14 cellular contexts compared by ENCODE assay signal in the genomic region with DNA sequence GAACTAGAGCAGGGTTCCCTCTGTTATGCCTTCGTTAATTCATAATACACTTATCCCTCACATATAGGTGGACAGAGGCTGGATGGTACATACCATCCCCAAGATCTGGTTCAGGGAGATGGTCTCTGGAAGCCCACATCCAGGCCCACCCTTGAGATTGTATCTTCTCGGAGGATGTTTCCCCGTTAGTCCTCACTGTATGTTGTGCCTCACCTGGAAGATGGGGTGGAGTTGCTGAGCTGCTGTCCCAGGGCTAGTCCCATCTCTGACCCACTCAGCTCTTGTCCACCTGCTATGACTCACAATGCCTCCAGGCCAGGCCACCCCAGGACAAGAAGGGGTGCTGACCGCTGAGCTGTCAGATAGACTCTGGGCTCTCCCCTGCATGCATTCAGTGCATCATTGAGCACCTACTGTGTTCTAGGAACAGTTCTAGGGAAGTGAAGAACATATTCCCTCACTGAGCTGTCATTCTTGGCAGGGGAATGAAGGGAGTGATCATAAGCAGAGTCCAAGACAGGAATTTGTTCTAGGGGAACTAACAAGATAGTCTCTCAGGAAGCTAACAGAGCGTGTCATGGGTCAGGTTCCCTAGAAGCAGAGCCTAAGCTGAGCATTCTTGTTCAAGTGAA. TPM values are rescaled to one million over a fixed set of nuclear protein-coding genes. Genes with fewer than 3 reads are reported as not detected.
DNase-seq lines count a peak whose midpoint lies in the region; ATAC-seq and TF ChIP-seq lines count a peak whose summit lies in the region.
"Had no signal": no experiment of that assay in that cellular context is flagged by ENCODE, and none has a peak within 500 bp of the region (broad histone marks: within the 10 kb centered on the region; RNA-seq: fewer than 3 reads in every experiment).

A gene (minus strand): TSS at position 255 of the 632 bp plus-strand sequence. CDS start 116 bp downstream, at position 139.

- peak; percentile 12 for DNase-seq in MCF 10A (ENCODE audit: unreplicated experiment)
- DNase-seq in breast epithelium (ENCODE audit: low spot score in 2 of 2), result no peak
- no peak for DNase-seq in activated CD4-positive, alpha-beta memory T cell treated with anti-CD3 and anti-CD28 coated beads, Interleukin-2, amount 10 ng/mL, durations not matched to agents 7 days and 5 days
- peak; percentile 39 for DNase-seq in iris pigment epithelial cell (ENCODE audit: low read depth)
- no peak for DNase-seq in suprapubic skin (ENCODE audit: low spot score in 2 of 2)
- DNase-seq in HT-29 (ENCODE audit: low spot score), result no peak
- DNase-seq: BE2C, colonic mucosa, NCI-H524 had no signal

- intact Hi-C loops in MCF 10A (cut with micrococcal nuclease), result no loop called here
- intact Hi-C loops in breast epithelium (cut with DNase I; ENCODE audit: low total_unique reads), result no loop called here

- H3K27ac ChIP-seq in breast epithelium (no peak within 1 kb of the TSS), suprapubic skin (no peak within 1 kb of the TSS)
- H3K27ac ChIP-seq: colonic mucosa, SK-N-MC had no signal

- CTCF ChIA-PET in MCF 10A (lab: Yijun Ruan, JAX), result interaction anchor here (0.7 to 1.7 kb wide), 5 partner anchors 16 to 437 kb away, joined by 3 to 8 read pairs (median 4); no protein-coding TSS in a partner anchor
- CTCF ChIA-PET in activated CD4-positive, alpha-beta memory T cell treated with anti-CD3 and anti-CD28 coated beads, Interleukin-2, amount 10 ng/mL, durations not matched to agents 7 days and 5 days (lab: Charles Lee), result interaction anchor here (1.3 to 1.4 kb wide), 2 partner anchors 8 to 13 kb away, joined by 4 to 5 read pairs; no protein-coding TSS in a partner anchor

- POLR2A ChIA-PET in MCF 10A (lab: Yijun Ruan, JAX), result interaction anchor here (0.7 to 6.6 kb wide), 13 partner anchors 9 to 1609 kb away, joined by 3 to 61 read pairs (median 4); a partner anchor contains a TSS
- POLR2A ChIA-PET in activated CD4-positive, alpha-beta memory T cell treated with anti-CD3 and anti-CD28 coated beads, Interleukin-2, amount 10 ng/mL, durations not matched to agents 7 days and 5 days (lab: Charles Lee), result interaction anchor here (1.0 to 5.6 kb wide), 4 partner anchors 16 to 58 kb away, joined by 3 to 111 read pairs (median 43); a partner anchor contains a TSS

- H3K4me1 ChIP-seq in breast epithelium (peaks cover 0 to 5% of the 10 kb centered on the region in 2 donors), suprapubic skin (peaks cover 30% of the 10 kb centered on the region)

- BruUV-seq in MCF 10A (replicated peaks; lab: Mats Ljungman, UMichigan), result no TSS peak

- H3K27me3 ChIP-seq in breast epithelium (no peaks in the 10 kb centered on the region), suprapubic skin (no peaks in the 10 kb centered on the region)
- H3K27me3 ChIP-seq: BE2C, colonic mucosa had no signal

- 94% methylated on average over 5 of the region's 5 CpGs for WGBS in suprapubic skin

- H3K4me3 ChIP-seq in breast epithelium (no peak within 1 kb of the TSS), suprapubic skin (no peak within 1 kb of the TSS)

- H3K4me3 Mint-ChIP-seq in MCF 10A (ENCODE audit: unreplicated experiment), result peak within 1 kb of the TSS; percentile 99
- peak within 1 kb of the TSS; percentile 58 for H3K4me3 Mint-ChIP-seq in activated CD4-positive, alpha-beta memory T cell treated with anti-CD3 and anti-CD28 coated beads, Interleukin-2, amount 10 ng/mL, durations not matched to agents 7 days and 5 days

- no peaks in the 10 kb centered on the region for H3K27me3 Mint-ChIP-seq in MCF 10A (ENCODE audit: insufficient read depth, unreplicated experiment)
- no peaks in the 10 kb centered on the region for H3K27me3 Mint-ChIP-seq in activated CD4-positive, alpha-beta memory T cell treated with anti-CD3 and anti-CD28 coated beads, Interleukin-2, amount 10 ng/mL, durations not matched to agents 7 days and 5 days

- H3K27ac Mint-ChIP-seq in MCF 10A (ENCODE audit: low read depth, unreplicated experiment), result peak within 1 kb of the TSS; percentile 21
- peak within 1 kb of the TSS; percentile 21 for H3K27ac Mint-ChIP-seq in activated CD4-positive, alpha-beta memory T cell treated with anti-CD3 and anti-CD28 coated beads, Interleukin-2, amount 10 ng/mL, durations not matched to agents 7 days and 5 days

- TF ChIP-seq EP300 in suprapubic skin (IDR thresholded peaks at IDR 0.05), result no peak

- no peaks in the 10 kb centered on the region for H3K36me3 ChIP-seq in breast epithelium
- no peaks in the 10 kb centered on the region for H3K36me3 ChIP-seq in suprapubic skin
- H3K36me3 ChIP-seq: BE2C, colonic mucosa had no signal

- H3K36me3 Mint-ChIP-seq in MCF 10A (ENCODE audit: insufficient read depth, unreplicated experiment), result peaks cover 14% of the 10 kb centered on the region
- H3K36me3 Mint-ChIP-seq in activated CD4-positive, alpha-beta memory T cell treated with anti-CD3 and anti-CD28 coated beads, Interleukin-2, amount 10 ng/mL, durations not matched to agents 7 days and 5 days (ENCODE audit: low read depth), result peaks cover 29% of the 10 kb centered on the region

- H3K9me3 Mint-ChIP-seq in MCF 10A (ENCODE audit: unreplicated experiment), result no peaks in the 10 kb centered on the region
- H3K9me3 Mint-ChIP-seq in activated CD4-positive, alpha-beta memory T cell treated with anti-CD3 and anti-CD28 coated beads, Interleukin-2, amount 10 ng/mL, durations not matched to agents 7 days and 5 days, result no peaks in the 10 kb centered on the region

- H3K9me3 ChIP-seq in breast epithelium (no peaks in the 10 kb centered on the region), suprapubic skin (no peaks in the 10 kb centered on the region)
- H3K9me3 ChIP-seq: colonic mucosa had no signal

- peaks cover 17% of the 10 kb centered on the region for H3K4me1 Mint-ChIP-seq in MCF 10A (ENCODE audit: insufficient read depth, unreplicated experiment)
- H3K4me1 Mint-ChIP-seq in activated CD4-positive, alpha-beta memory T cell treated with anti-CD3 and anti-CD28 coated beads, Interleukin-2, amount 10 ng/mL, durations not matched to agents 7 days and 5 days, result peaks cover 39% of the 10 kb centered on the region

- TF ChIP-seq CTCF in MCF 10A (IDR thresholded peaks at IDR 0.05; ENCODE audit: unreplicated experiment) (no peak), breast epithelium (IDR thresholded peaks at IDR 0.05) (no peak), suprapubic skin (IDR thresholded peaks at IDR 0.05) (no peak)

- TF ChIP-seq POLR2A in breast epithelium (IDR thresholded peaks at IDR 0.05) (no peak), suprapubic skin (IDR thresholded peaks at IDR 0.05) (no peak)

- ATAC-seq in GM21825 (IDR thresholded peaks at IDR 0.05; ENCODE audit: unreplicated experiment), result no peak
- ATAC-seq in activated CD4-positive, CD25-positive, alpha-beta regulatory T cell treated with anti-CD3 and anti-CD28 coated beads, Interleukin-2, amount 50 U/mL, for 24 hours, result no peak
- ATAC-seq: sciatic nerve had no signal

RNA-seq across cellular contexts. Expression of the gene that starts here (rescaled TPM):
- total RNA-seq in MCF 10A (2022) (not detected in 2 replicates), breast epithelium (not detected), suprapubic skin (not detected)
- total RNA-seq in activated CD4-positive, alpha-beta memory T cell treated with anti-CD3 and anti-CD28 coated beads, Interleukin-2, amount 10 ng/mL, durations not matched to agents 7 days and 5 days, result under 1 TPM in 1 of 2 experiments, not detected in 1; 0.68 TPM
- not detected in 2 replicates for total RNA-seq in HT-29 (2014; rRNA removed; shearing (Covaris generic))
- total RNA-seq: colonic mucosa, lung microvascular endothelial cell, sciatic nerve had no signal

Comparison
In these comparisons a context has a peak if more than half of its experiments do, and no peak if none do; other contexts are left out.
1. Peak in DNase-seq in MCF 10A; RNA of the gene not detected or under 1 TPM.